ENCODE assay signal across 20 cellular contexts in genomic region chr9:92440751-92441046, GRCh38. TPM values are rescaled to one million over a fixed set of nuclear protein-coding genes. Genes with fewer than 3 reads are reported as not detected.
DNase-seq lines count a peak whose midpoint lies in the region; ATAC-seq and TF ChIP-seq lines count a peak whose summit lies in the region.
"Had no signal": no experiment of that assay in that cellular context is flagged by ENCODE, and none has a peak within 500 bp of the region (broad histone marks: within the 10 kb centered on the region; RNA-seq: fewer than 3 reads in every experiment).

No MANE protein-coding gene starts in this region.

- no peaks in the 10 kb centered on the region for H3K36me3 ChIP-seq in CD8-positive, alpha-beta memory T cell (ENCODE audit: insufficient read depth, low read length)
- H3K36me3 ChIP-seq: BE2C had no signal

- no peaks in the 10 kb centered on the region for H3K9me3 ChIP-seq in CD8-positive, alpha-beta memory T cell (ENCODE audit: low read length)
- H3K9me3 ChIP-seq: BE2C, testis had no signal

- POLR2A ChIA-PET in CD8-positive, alpha-beta memory T cell (lab: Charles Lee): no interaction called here

- H3K4me1 ChIP-seq in CD8-positive, alpha-beta memory T cell (ENCODE audit: insufficient read depth, low read length): no peaks in the 10 kb centered on the region
- H3K4me1 ChIP-seq: BE2C had no signal

- peak; percentile 54 for ATAC-seq in GM18498 (IDR thresholded peaks at IDR 0.05; ENCODE audit: unreplicated experiment)
- peak; percentile 53 for ATAC-seq in HG02759 (IDR thresholded peaks at IDR 0.05; ENCODE audit: unreplicated experiment)
- ATAC-seq in effector memory CD8-positive, alpha-beta T cell (replicated peaks): peak; percentile 86
- ATAC-seq in HG03354 (IDR thresholded peaks at IDR 0.05; ENCODE audit: poor library complexity, severe bottlenecking, unreplicated experiment): no peak

- H3K4me3 ChIP-seq in CD8-positive, alpha-beta memory T cell (ENCODE audit: low read length): no peak overlapping the region
- H3K4me3 ChIP-seq in dorsolateral prefrontal cortex: no peak overlapping the region
- H3K4me3 ChIP-seq: GM23248, testis had no signal

- H3K4me1 Mint-ChIP-seq in CD8-positive, alpha-beta memory T cell: peaks cover 14 to 21% (median 20%) of the 10 kb centered on the region in 3 donors
- H3K4me1 Mint-ChIP-seq in effector memory CD8-positive, alpha-beta T cell (ENCODE audit: low read depth in 2 of 2): peaks cover 4 to 12% of the 10 kb centered on the region in 2 donors
- H3K4me1 Mint-ChIP-seq: nephron progenitor cell had no signal

- no peaks in the 10 kb centered on the region for H3K27me3 Mint-ChIP-seq in CD8-positive, alpha-beta memory T cell
- H3K27me3 Mint-ChIP-seq in effector memory CD8-positive, alpha-beta T cell: no peaks in the 10 kb centered on the region

- CTCF ChIA-PET in CD8-positive, alpha-beta memory T cell (lab: Charles Lee): no interaction called here

- H3K27ac ChIP-seq in CD8-positive, alpha-beta memory T cell (ENCODE audit: low read depth, low read length): peak overlapping the region; percentile 3
- no peak overlapping the region for H3K27ac ChIP-seq in dorsolateral prefrontal cortex
- H3K27ac ChIP-seq: GM23248, testis had no signal

- intact Hi-C loops in dorsolateral prefrontal cortex (cut with DNase I): loop anchor here in 1 of 2 donors (10.0 kb wide), 1 partner anchor 306 kb away; no protein-coding TSS in a partner anchor

- H3K36me3 Mint-ChIP-seq in CD8-positive, alpha-beta memory T cell: no peaks in the 10 kb centered on the region
- no peaks in the 10 kb centered on the region for H3K36me3 Mint-ChIP-seq in effector memory CD8-positive, alpha-beta T cell (ENCODE audit: insufficient read depth)

- no peaks in the 10 kb centered on the region for H3K9me3 Mint-ChIP-seq in CD8-positive, alpha-beta memory T cell
- no peaks in the 10 kb centered on the region for H3K9me3 Mint-ChIP-seq in effector memory CD8-positive, alpha-beta T cell
- H3K9me3 Mint-ChIP-seq: nephron progenitor cell had no signal

- peak in 1 of 5 donors; percentile 37 for DNase-seq in CD8-positive, alpha-beta memory T cell
- peak in 1 of 3 experiments; percentile 20 for DNase-seq in effector memory CD8-positive, alpha-beta T cell
- DNase-seq in dorsolateral prefrontal cortex (no peak), NCI-H2107 (lab: John Stamatoyannopoulos, UW) (no peak)
- DNase-seq: activated effector memory CD4-positive, alpha-beta T cell treated with Interleukin-2 at 50 U/mL for 16 hours; aorta; BE2C; GM23248; hippocampal formation; KBM-7; kidney glomerular epithelial cell; mesenchymal stem cell; NCI-H1105 treated with DMSO at 0.1 percent for 48 hours; nephron progenitor cell; stimulated activated CD4-positive, alpha-beta T cell treated with anti-CD3 and anti-CD28 coated beads, Interleukin-4, amount 100 ng/mL, for 4 hours; stimulated activated CD8-positive, alpha-beta memory T cell treated with anti-CD3 and anti-CD28 coated beads, Interleukin-4, amount 100 ng/mL, for 48 hours; testis had no signal

- H3K27ac Mint-ChIP-seq in CD8-positive, alpha-beta memory T cell: peak overlapping the region; percentile 4 to 91 (median 80)
- peak overlapping the region; percentile 87 to 97 for H3K27ac Mint-ChIP-seq in effector memory CD8-positive, alpha-beta T cell
- H3K27ac Mint-ChIP-seq: nephron progenitor cell had no signal

- H3K4me3 Mint-ChIP-seq in CD8-positive, alpha-beta memory T cell: peak overlapping the region; percentile 33 to 78 (median 69)
- H3K4me3 Mint-ChIP-seq in effector memory CD8-positive, alpha-beta T cell: peak overlapping the region; percentile 64 to 75
- H3K4me3 Mint-ChIP-seq: nephron progenitor cell had no signal

- TF ChIP-seq CTCF in dorsolateral prefrontal cortex (IDR thresholded peaks at IDR 0.05 in 54 of 56, conservative IDR thresholded peaks at IDR 0.05 in 2 of 56; ENCODE audit: low read depth in 1 of 56, partially characterized antibody in 56 of 56): no peak

- H3K27me3 ChIP-seq in CD8-positive, alpha-beta memory T cell (ENCODE audit: insufficient read depth, low read length, poor library complexity, severe bottlenecking): no peaks in the 10 kb centered on the region
- no peaks in the 10 kb centered on the region for H3K27me3 ChIP-seq in dorsolateral prefrontal cortex
- H3K27me3 ChIP-seq: BE2C, testis had no signal

RNA-seq across cellular contexts. Expression of gene OMD, which starts 16.4 kb away (rescaled TPM):
- not detected for total RNA-seq in CD8-positive, alpha-beta memory T cell
- polyA plus RNA-seq in CD8-positive, alpha-beta memory T cell: not detected
- 10 to 100 TPM in 5 of 120 experiments, 1 to 10 TPM in 107, under 1 TPM in 7, not detected in 1; 0.38 to 23.0 (median 3.1) TPM for total RNA-seq in dorsolateral prefrontal cortex

RNA-seq across cellular contexts. Expression of gene OGN, which starts 36.3 kb away (rescaled TPM):
- total RNA-seq in CD8-positive, alpha-beta memory T cell: not detected
- 0.18 TPM for polyA plus RNA-seq in CD8-positive, alpha-beta memory T cell
- 10 to 100 TPM in 13 of 120 experiments, 1 to 10 TPM in 70, under 1 TPM in 31, not detected in 6; 0.21 to 33.5 (median 1.7) TPM for total RNA-seq in dorsolateral prefrontal cortex

RNA-seq across cellular contexts. Expression of gene ASPN, which starts 41.6 kb away (rescaled TPM):
- total RNA-seq in CD8-positive, alpha-beta memory T cell: not detected
- not detected for polyA plus RNA-seq in CD8-positive, alpha-beta memory T cell
- total RNA-seq in dorsolateral prefrontal cortex: 1 to 10 TPM in 24 of 120 experiments, under 1 TPM in 87, not detected in 9; 0.20 to 4.5 (median 0.60) TPM
